In the genomic region with DNA sequence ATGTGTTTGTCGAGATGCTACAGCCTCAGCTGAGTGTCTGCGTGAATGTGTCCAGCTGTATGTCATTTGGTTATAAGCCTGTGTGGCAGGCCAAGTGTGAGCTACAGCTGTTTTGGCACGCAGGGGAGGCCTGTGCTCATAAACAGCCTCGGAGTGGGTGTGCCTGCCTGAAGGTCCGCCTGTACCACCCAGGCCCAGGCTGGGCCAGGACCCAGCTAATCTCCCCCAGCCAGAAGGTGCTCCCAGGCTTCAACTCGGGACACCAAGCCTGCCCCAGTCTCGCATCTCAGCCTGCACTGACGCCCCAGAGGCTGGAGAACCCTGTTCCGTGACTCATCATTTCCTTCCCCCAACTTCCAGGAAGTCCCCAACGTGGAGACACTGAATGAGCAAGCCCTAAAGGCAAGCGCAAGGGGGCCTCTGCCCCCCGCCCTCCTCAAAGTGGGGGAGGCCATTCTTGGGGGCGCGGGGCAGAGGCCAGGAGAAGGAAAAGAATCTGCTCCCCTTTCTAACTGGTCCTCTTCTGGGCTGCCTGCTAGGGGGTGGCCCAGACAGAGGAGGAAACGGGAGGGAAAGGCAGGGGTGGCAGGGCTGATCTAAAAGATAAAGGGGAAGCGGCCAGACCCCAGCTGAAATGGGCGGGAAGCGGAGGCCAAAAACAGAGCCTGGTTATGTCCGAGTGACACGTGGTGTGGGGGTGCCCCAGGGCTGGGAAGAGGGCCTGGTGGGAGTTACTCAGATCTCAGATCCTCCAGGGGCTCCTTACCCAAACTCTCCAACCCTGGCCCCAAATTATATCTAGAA, we compare ENCODE assay signal across 1 cellular context.
TF ChIP-seq lines count a peak whose summit lies in the region.

No MANE protein-coding gene starts in this region.

TF ChIP-seq in HepG2, 621 proteins besides CTCF, POLR2A, EP300 and RAD21 (continued from another document):
- TF ChIP-seq CSRNP2 (CRISPR knock-in tag; conservative IDR thresholded peaks at IDR 0.05; ENCODE audit: low read depth) (no peak), GABPA (IDR thresholded peaks at IDR 0.05; ENCODE audit: low read depth, low read length) (no peak), GABPA (CRISPR knock-in tag; IDR thresholded peaks at IDR 0.05; ENCODE audit: low read depth) (peak; percentile 29; the same call in 1 of the 2 replicates), THAP11 (CRISPR knock-in tag; IDR thresholded peaks at IDR 0.05) (peak; percentile 38; the same call in 1 of the 2 replicates), ELF4 (CRISPR knock-in tag; IDR thresholded peaks at IDR 0.05; ENCODE audit: borderline replicate concordance) (0 out of 2 replicates have a peak, but pooled peaks have one; percentile 26), MTA1 (CRISPR knock-in tag; IDR thresholded peaks at IDR 0.05; ENCODE audit: borderline replicate concordance) (no peak), KLF16 (CRISPR knock-in tag; IDR thresholded peaks at IDR 0.05) (0 out of 4 replicates have a peak, but pooled peaks of 1 of the 2 experiments have one; percentile 36), ZNF335 (CRISPR knock-in tag; IDR thresholded peaks at IDR 0.05) (no peak), HDAC1 (CRISPR knock-in tag; IDR thresholded peaks at IDR 0.05) (peak; percentile 63; the same call in 1 of the 2 replicates), ZNF740 (CRISPR knock-in tag; IDR thresholded peaks at IDR 0.05) (0 out of 2 replicates have a peak, but pooled peaks have one; percentile 52), ZBTB10 (CRISPR knock-in tag; IDR thresholded peaks at IDR 0.05; ENCODE audit: borderline replicate concordance) (peak; percentile 15; the same call in 1 of the 2 replicates), MYNN (CRISPR knock-in tag; IDR thresholded peaks at IDR 0.05; ENCODE audit: low read depth) (no peak), PHF5A (CRISPR knock-in tag; IDR thresholded peaks at IDR 0.05; ENCODE audit: low read depth, unreplicated experiment) (no peak), ZFP90 (CRISPR knock-in tag; IDR thresholded peaks at IDR 0.05; ENCODE audit: borderline replicate concordance) (no peak), DZIP1 (CRISPR knock-in tag; IDR thresholded peaks at IDR 0.05) (no peak), ARNT (IDR thresholded peaks at IDR 0.05) (no peak), ZNF263 (CRISPR knock-in tag; IDR thresholded peaks at IDR 0.05) (peak; percentile 31; the same call in 1 of the 2 replicates), KMT2A (CRISPR knock-in tag; IDR thresholded peaks at IDR 0.05) (peak; percentile 28; the same call in 1 of the 2 replicates), HES4 (CRISPR knock-in tag; IDR thresholded peaks at IDR 0.05; ENCODE audit: borderline replicate concordance) (peak; percentile 61; the same call in 1 of the 2 replicates), NFE2 (CRISPR knock-in tag; IDR thresholded peaks at IDR 0.05) (peak; percentile 16; the same call in 1 of the 2 replicates), ZNF558 (CRISPR knock-in tag; IDR thresholded peaks at IDR 0.05; ENCODE audit: borderline replicate concordance) (0 out of 2 replicates have a peak, but pooled peaks have one; percentile 61), ZNF274 (CRISPR knock-in tag; IDR thresholded peaks at IDR 0.05) (no peak), HIVEP1 (CRISPR knock-in tag; IDR thresholded peaks at IDR 0.05) (peak; percentile 59; the same call in 1 of the 2 replicates), ZNF362 (CRISPR knock-in tag; IDR thresholded peaks at IDR 0.05; ENCODE audit: borderline replicate concordance) (no peak), ZBTB26 (CRISPR knock-in tag; IDR thresholded peaks at IDR 0.05; ENCODE audit: borderline replicate concordance) (no peak)
- TF ChIP-seq, protein P1, sequence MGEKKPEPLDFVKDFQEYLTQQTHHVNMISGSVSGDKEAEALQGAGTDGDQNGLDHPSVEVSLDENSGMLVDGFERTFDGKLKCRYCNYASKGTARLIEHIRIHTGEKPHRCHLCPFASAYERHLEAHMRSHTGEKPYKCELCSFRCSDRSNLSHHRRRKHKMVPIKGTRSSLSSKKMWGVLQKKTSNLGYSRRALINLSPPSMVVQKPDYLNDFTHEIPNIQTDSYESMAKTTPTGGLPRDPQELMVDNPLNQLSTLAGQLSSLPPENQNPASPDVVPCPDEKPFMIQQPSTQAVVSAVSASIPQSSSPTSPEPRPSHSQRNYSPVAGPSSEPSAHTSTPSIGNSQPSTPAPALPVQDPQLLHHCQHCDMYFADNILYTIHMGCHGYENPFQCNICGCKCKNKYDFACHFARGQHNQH (CRISPR knock-in tag; IDR thresholded peaks at IDR 0.05) = no peak; the same call in 1 of the 2 replicates
